Comparison of ENCODE assay signal across 1 cellular context in the genomic region with DNA sequence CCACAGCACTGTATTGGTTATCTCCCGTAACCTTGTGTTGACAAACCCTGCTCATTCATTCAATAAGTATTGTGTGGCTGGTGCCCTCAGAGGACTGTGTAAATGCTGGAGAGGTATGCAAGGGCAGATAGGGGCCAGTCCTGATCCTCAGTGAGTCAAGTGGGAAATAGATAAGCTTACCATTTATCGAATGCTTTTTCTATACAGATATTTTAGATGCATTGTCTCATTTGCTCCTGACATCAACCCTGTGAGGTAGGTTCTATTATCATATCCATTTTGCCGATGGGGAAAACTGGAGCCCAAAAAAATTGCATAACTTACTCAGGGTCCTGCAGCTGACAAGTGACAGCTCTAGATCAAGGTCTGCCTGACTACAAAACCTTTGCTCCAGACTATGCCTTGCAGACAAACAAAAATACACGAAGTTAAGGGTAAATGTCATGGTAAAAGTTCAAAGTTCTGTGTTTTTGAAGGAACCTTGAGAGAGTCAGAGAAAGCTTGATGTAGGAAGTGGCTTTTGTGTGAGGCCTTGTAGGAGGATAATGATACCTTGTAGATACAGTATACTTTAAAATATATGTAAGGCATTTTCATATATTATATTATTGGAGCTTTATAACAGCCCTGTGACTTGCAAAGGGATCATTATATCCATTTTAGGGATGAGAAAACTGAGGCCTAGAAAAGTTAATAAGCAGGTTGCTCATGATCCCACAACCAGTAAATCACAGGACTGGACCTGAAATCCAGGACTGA.
TF ChIP-seq lines count a peak whose summit lies in the region.

No MANE protein-coding gene starts in this region.

TF ChIP-seq in SK-N-SH, 30 proteins besides CTCF, POLR2A, EP300 and RAD21:
- TF ChIP-seq EZH2phosphoT487 (IDR thresholded peaks at IDR 0.05; ENCODE audit: borderline replicate concordance, low read depth) (no peak), FOXJ3 (CRISPR knock-in tag; IDR thresholded peaks at IDR 0.05) (no peak), FOXM1 (IDR thresholded peaks at IDR 0.05; ENCODE audit: low read depth) (no peak), RXRA (IDR thresholded peaks at IDR 0.05; ENCODE audit: borderline replicate concordance, low read depth) (no peak)
